Comparison of ENCODE assay signal across 11 cellular contexts in the genomic region with DNA sequence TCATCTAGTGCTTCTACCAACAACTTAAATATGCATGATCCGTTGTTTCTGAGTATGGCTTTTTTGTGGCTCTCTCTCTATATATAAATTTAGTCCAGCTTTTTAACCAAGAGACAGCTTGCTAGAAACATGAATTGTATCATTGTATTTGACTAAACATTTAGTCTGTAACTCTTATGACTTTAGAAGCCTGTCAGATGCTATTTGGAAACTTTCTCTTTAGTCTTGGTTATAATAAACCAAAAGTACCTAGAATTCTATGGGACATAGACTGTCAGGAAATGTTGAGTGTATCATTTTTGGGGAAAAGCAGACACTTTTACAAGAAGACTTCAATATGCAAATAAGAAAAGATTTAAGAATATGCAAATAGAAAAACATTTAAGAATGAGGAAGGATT.
DNase-seq lines count a peak whose midpoint lies in the region; ATAC-seq, FAIRE-seq and TF ChIP-seq lines count a peak whose summit lies in the region.
"Had no signal": no experiment of that assay in that cellular context is flagged by ENCODE, and none has a peak within 500 bp of the region (broad histone marks: within the 10 kb centered on the region; RNA-seq: fewer than 3 reads in every experiment).

No MANE protein-coding gene starts in this region.

- no TSS peak for BruUV-seq in IMR-90 (replicated peaks; lab: Mats Ljungman, UMichigan)

- H2BK20ac ChIP-seq in IMR-90 (ENCODE audit: low read depth, low read length): peak overlapping the region; percentile 97; the same call in 1 of the 2 replicates

- peak overlapping the region; percentile 64; the same call in 1 of the 2 replicates for H4K91ac ChIP-seq in IMR-90 (ENCODE audit: insufficient read depth, low read depth, low read length)

- H3K9me3 ChIP-seq in IMR-90 (ENCODE audit: control insufficient read depth, insufficient read depth, low read length) (no peaks in the 10 kb centered on the region), keratinocyte (ENCODE audit: control insufficient read depth, low read depth, low read length) (no peaks in the 10 kb centered on the region)

- H3K36me3 ChIP-seq in IMR-90 (ENCODE audit: control insufficient read depth, insufficient read depth, low read length) (no peaks in the 10 kb centered on the region), keratinocyte (ENCODE audit: control insufficient read depth in 2 of 2, extremely low read depth in 1 of 2, insufficient read depth in 2 of 2, low read length in 2 of 2) (no peaks in the 10 kb centered on the region)

- TF ChIP-seq POLR2A in IMR-90 (IDR thresholded peaks at IDR 0.05; ENCODE audit: low read depth, low read length): no peak

- H3K79me2 ChIP-seq in keratinocyte (ENCODE audit: control insufficient read depth, insufficient read depth, low read length): no peaks in the 10 kb centered on the region

- peak; percentile 3 for ATAC-seq in GM18502 (IDR thresholded peaks at IDR 0.05; ENCODE audit: poor library complexity, unreplicated experiment)
- ATAC-seq in GM21576 (IDR thresholded peaks at IDR 0.05; ENCODE audit: unreplicated experiment): peak; percentile 7
- ATAC-seq in IMR-90 (ENCODE audit: low read depth): no peak

- DNase-seq in IMR-90 (no peak), keratinocyte (ENCODE audit: low read depth, low spot score) (no peak), superior temporal gyrus (ENCODE audit: extremely low spot score) (no peak), NCI-H774 (lab: John Stamatoyannopoulos, UW) (no peak)
- DNase-seq in activated CD4-positive, CD25-positive, alpha-beta regulatory T cell (lab: John Stamatoyannopoulos, UW): no peak
- no peak for DNase-seq in NK-92 treated with Interleukin-12 subunit alpha and Interleukin-12 subunit beta, amount 100 ng/mL, for 24 hours (lab: John Stamatoyannopoulos, UW)
- DNase-seq: activated CD4-positive, CD25-positive, alpha-beta regulatory T cell treated with anti-CD3 and anti-CD28 coated beads, Interleukin-2, amount 50 U/mL, for 72 hours; KBM-7; NCI-H748 treated with DMSO at 0.1 percent for 48 hours had no signal

- in situ Hi-C loops in IMR-90 (cut with MboI; ENCODE audit: low sequenced_read_pairs): no loop called here

- TF ChIP-seq RAD21 in IMR-90 (IDR thresholded peaks at IDR 0.05; ENCODE audit: low read length): no peak

- no peak overlapping the region; the same call in 1 of the 2 replicates for H3K4me2 ChIP-seq in IMR-90 (ENCODE audit: low read depth, low read length)
- peak overlapping the region; percentile 46 for H3K4me2 ChIP-seq in keratinocyte (ENCODE audit: control insufficient read depth, extremely low read depth, insufficient read depth, low read depth, low read length)

- peak overlapping the region; percentile 74; the same call in 1 of the 2 replicates for H3K18ac ChIP-seq in IMR-90 (ENCODE audit: low read depth, low read length)

- H3K27me3 ChIP-seq in IMR-90 (ENCODE audit: control insufficient read depth, insufficient read depth, low read length) (no peaks in the 10 kb centered on the region), keratinocyte (ENCODE audit: control insufficient read depth, extremely low read depth, insufficient read depth, low read length) (no peaks in the 10 kb centered on the region)

- intact Hi-C loops in IMR-90 (cut with micrococcal nuclease): no loop called here

- dilution Hi-C loops in IMR-90 (cut with HindIII; ENCODE audit: low sequenced_read_pairs, unreplicated experiment) (no loop called here), keratinocyte (cut with MboI; ENCODE audit: extremely low pct_ligation_motif_present, low sequenced_read_pairs) (no loop called here)

- no peak overlapping the region; the same call in 2 of the 3 replicates for H2BK15ac ChIP-seq in IMR-90 (ENCODE audit: low read depth, low read length)

- H2AFZ ChIP-seq in IMR-90 (replicated peaks; ENCODE audit: low read length, poor library complexity) (no peak overlapping the region), keratinocyte (ENCODE audit: control insufficient read depth, low read length) (peak overlapping the region; percentile 26)

- H3K9me1 ChIP-seq in IMR-90 (ENCODE audit: insufficient read depth, low read length) (peaks cover 5% of the 10 kb centered on the region; the same call in 1 of the 2 replicates), keratinocyte (ENCODE audit: control insufficient read depth, extremely low read depth, insufficient read depth, low read length) (no peaks in the 10 kb centered on the region)

- POLR2A ChIA-PET in IMR-90 (lab: Charles Lee; ENCODE audit: unreplicated experiment): no interaction called here

- no peak overlapping the region for H2AK5ac ChIP-seq in IMR-90 (ENCODE audit: low read depth, low read length)

- H4K8ac ChIP-seq in IMR-90 (ENCODE audit: low read depth in 2 of 2, low read length in 2 of 2): peak overlapping the region in 1 of 2 experiments; percentile 53; a peak in 2 of 4 replicates

- H3K27ac ChIP-seq in IMR-90 (ENCODE audit: insufficient read depth, low read length) (peak overlapping the region; percentile 11; the same call in 1 of the 2 replicates), keratinocyte (ENCODE audit: control insufficient read depth, insufficient read depth, low read length) (peak overlapping the region; percentile 63)

- H2BK120ac ChIP-seq in IMR-90 (ENCODE audit: low read depth, low read length): peak overlapping the region; percentile 81

- H3K9ac ChIP-seq in IMR-90 (ENCODE audit: low read depth, low read length) (no peak overlapping the region), keratinocyte (ENCODE audit: control insufficient read depth, extremely low read depth, insufficient read depth, low read length) (no peak overlapping the region)

- TF ChIP-seq CTCF in IMR-90 (conservative IDR thresholded peaks at IDR 0.05; ENCODE audit: low read depth, low read length) (no peak), keratinocyte (optimal IDR thresholded peaks at IDR 0.05 in 1 of 3, IDR thresholded peaks at IDR 0.05 in 1 of 3, conservative IDR thresholded peaks at IDR 0.05 in 1 of 3; ENCODE audit: extremely low read depth in 1 of 3, insufficient read depth in 2 of 3, low read length in 3 of 3) (no peak)

- no peak overlapping the region for H4K5ac ChIP-seq in IMR-90 (ENCODE audit: low read depth, low read length)

- no peak for FAIRE-seq in keratinocyte (lab: Jason Lieb, UNC)

- H4K20me1 ChIP-seq in IMR-90 (ENCODE audit: insufficient read depth, low read length) (no peaks in the 10 kb centered on the region), keratinocyte (ENCODE audit: control insufficient read depth, extremely low read depth, insufficient read depth, low read length) (no peaks in the 10 kb centered on the region)

- WGBS in IMR-90 (ENCODE audit: extremely low coverage in 2 of 2, insufficient read length in 1 of 2), 2 experiments: no CpG with 5 or more reads among the region's 1 CpG

- 0 out of 2 replicates have a peak overlapping the region, but pooled peaks have one; percentile 20 for H3K14ac ChIP-seq in IMR-90 (replicated peaks; ENCODE audit: low read depth, low read length)

- H3K79me1 ChIP-seq in IMR-90 (ENCODE audit: low read depth in 1 of 2, low read length in 2 of 2): 0 out of 4 replicates have a peak, but pooled peaks cover 0 to 4% of the 10 kb centered on the region in 2 experiments

- peak overlapping the region; percentile 62; the same call in 1 of the 2 replicates for H3K56ac ChIP-seq in IMR-90 (ENCODE audit: extremely low read depth, insufficient read depth, low read length)

- H2AK9ac ChIP-seq in IMR-90 (replicated peaks; ENCODE audit: low read depth, low read length, poor library complexity): no peak overlapping the region

- CTCF ChIA-PET in IMR-90 (lab: Yijun Ruan, JAX): no interaction called here

- peak overlapping the region; percentile 78 for H3K4ac ChIP-seq in IMR-90 (ENCODE audit: low read depth, low read length)

- H3K4me3 ChIP-seq in IMR-90 (ENCODE audit: insufficient read depth, low read depth, low read length): no peak overlapping the region
- no peak overlapping the region for H3K4me3 ChIP-seq in keratinocyte (ENCODE audit: control insufficient read depth in 2 of 3, extremely low read depth in 1 of 3, insufficient read depth in 2 of 3, low read depth in 1 of 3, low read length in 3 of 3)

- peak overlapping the region; percentile 94 for H2BK5ac ChIP-seq in IMR-90 (ENCODE audit: low read depth, low read length, poor library complexity, severe bottlenecking)

- H3K4me1 ChIP-seq in IMR-90 (ENCODE audit: control insufficient read depth, insufficient read depth, low read length): peaks cover 11% of the 10 kb centered on the region; the same call in 1 of the 2 replicates
- H3K4me1 ChIP-seq in keratinocyte (ENCODE audit: control insufficient read depth, extremely low read depth, insufficient read depth, low read length): peaks cover 20% of the 10 kb centered on the region

- H3K23ac ChIP-seq in IMR-90 (ENCODE audit: low read depth, low read length): peak overlapping the region; percentile 21; the same call in 1 of the 2 replicates

TF ChIP-seq in IMR-90, 13 proteins besides CTCF, POLR2A, EP300 and RAD21 (continues in another document):
- TF ChIP-seq RFX5 (IDR thresholded peaks at IDR 0.05; ENCODE audit: low read depth, low read length) (no peak), MXI1 (IDR thresholded peaks at IDR 0.05; ENCODE audit: borderline replicate concordance, low read depth, low read length) (no peak), NFE2L2 (IDR thresholded peaks at IDR 0.05; ENCODE audit: low read depth, low read length) (no peak), SMC3 (IDR thresholded peaks at IDR 0.05; ENCODE audit: low read depth, low read length) (no peak), FOS (IDR thresholded peaks at IDR 0.05; ENCODE audit: low read depth, low read length) (no peak), USF2 (IDR thresholded peaks at IDR 0.05; ENCODE audit: low read depth, low read length) (no peak), RCOR1 (IDR thresholded peaks at IDR 0.05; ENCODE audit: insufficient replicate concordance, low read length) (no peak), CHD1 (IDR thresholded peaks at IDR 0.05; ENCODE audit: low read depth, low read length) (no peak), MAFK (IDR thresholded peaks at IDR 0.05; ENCODE audit: low read depth, low read length) (no peak), CEBPB (IDR thresholded peaks at IDR 0.05; ENCODE audit: low read depth, low read length) (no peak), BHLHE40 (IDR thresholded peaks at IDR 0.05; ENCODE audit: low read depth, low read length) (no peak), MAZ (IDR thresholded peaks at IDR 0.05; ENCODE audit: borderline replicate concordance, low read depth, low read length) (no peak)
